In the genomic region with DNA sequence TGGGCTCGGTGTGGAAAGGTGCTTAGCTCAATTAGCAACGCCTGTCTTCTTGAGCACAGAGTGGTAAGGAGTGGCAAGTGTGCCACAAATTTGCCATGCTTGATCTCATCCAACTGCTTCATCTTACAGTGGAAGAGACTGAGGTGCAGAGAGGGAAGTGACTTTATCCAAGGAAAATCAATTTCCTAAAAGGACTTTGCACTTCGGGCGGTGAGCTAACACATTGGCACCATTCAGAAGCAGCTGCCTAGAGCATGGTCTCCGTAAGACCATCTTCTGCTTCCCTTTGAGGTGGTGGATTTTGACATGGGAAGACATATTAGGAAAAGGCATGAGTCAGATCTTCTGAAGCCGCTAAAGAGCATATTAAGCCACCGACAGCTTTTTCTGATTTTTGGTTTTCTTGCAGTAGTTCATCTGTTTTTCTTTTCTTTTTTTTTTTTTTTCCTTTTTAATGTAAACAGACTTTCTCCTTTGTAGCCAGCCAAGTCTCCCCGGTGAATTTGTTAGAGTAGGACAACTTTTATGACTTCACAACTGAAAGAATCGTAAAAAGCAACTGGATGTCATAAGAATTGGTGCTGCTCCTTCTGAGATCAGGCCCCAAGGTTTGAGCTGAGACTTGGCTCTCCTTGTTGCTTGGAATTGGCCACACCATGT, we compare ENCODE assay signal across 20 cellular contexts.
DNase-seq lines count a peak whose midpoint lies in the region; ATAC-seq and TF ChIP-seq lines count a peak whose summit lies in the region.
"Had no signal": no experiment of that assay in that cellular context is flagged by ENCODE, and none has a peak within 500 bp of the region (broad histone marks: within the 10 kb centered on the region; RNA-seq: fewer than 3 reads in every experiment).

No MANE protein-coding gene starts in this region.

- peak overlapping the region; percentile 16; the same call in 1 of the 2 replicates for H3K9ac ChIP-seq in SK-N-SH
- no peak overlapping the region for H3K9ac ChIP-seq in mammary epithelial cell (ENCODE audit: insufficient read depth, low read length)

- peak overlapping the region; percentile 41; the same call in 1 of the 2 replicates for H3K4me2 ChIP-seq in SK-N-SH
- peak overlapping the region; percentile 19 for H3K4me2 ChIP-seq in mammary epithelial cell (ENCODE audit: insufficient read depth, low read depth, low read length)

- no peaks in the 10 kb centered on the region for H3K79me2 ChIP-seq in SK-N-SH (ENCODE audit: insufficient read depth)
- H3K79me2 ChIP-seq in mammary epithelial cell (ENCODE audit: insufficient read depth, low read length), result no peaks in the 10 kb centered on the region

- no peaks in the 10 kb centered on the region for H3K9me2 ChIP-seq in SK-N-SH

- CTCF ChIA-PET in SK-N-SH (lab: Yijun Ruan, JAX), result interaction anchor here (1.9 to 2.0 kb wide), 2 partner anchors 185 to 1054 kb away, joined by 5 read pairs; no protein-coding TSS in a partner anchor
- CTCF ChIA-PET in mammary epithelial cell (lab: Charles Lee; ENCODE audit: low non-redundant PET), result no interaction called here

- no peak overlapping the region for H3K4me3 Mint-ChIP-seq in stimulated activated effector memory CD8-positive, alpha-beta T cell treated with anti-CD3 and anti-CD28 coated beads, Interleukin-12 subunit alpha, Interleukin-12 subunit beta, amount 100 ng/mL, for 72 hours
- H3K4me3 Mint-ChIP-seq: activated naive CD4-positive, alpha-beta T cell treated with anti-CD3 and anti-CD28 coated beads, Interleukin-2, amount 10 ng/mL, durations not matched to agents 7 days and 5 days; endodermal cell had no signal

- no peak overlapping the region; the same call in 1 of the 2 replicates for H2AFZ ChIP-seq in SK-N-SH (ENCODE audit: low read depth)
- peak overlapping the region; percentile 62 for H2AFZ ChIP-seq in mammary epithelial cell (ENCODE audit: low read depth, low read length)

- no peak for DNase-seq in SK-N-SH
- DNase-seq in mammary epithelial cell, result no peak
- DNase-seq in right lobe of liver, result no peak
- DNase-seq in stimulated activated effector memory CD8-positive, alpha-beta T cell treated with anti-CD3 and anti-CD28 coated beads, Interleukin-12 subunit alpha, Interleukin-12 subunit beta, amount 100 ng/mL, for 72 hours (ENCODE audit: low spot score in 2 of 2), result no peak
- no peak for DNase-seq in HAP-1 (ENCODE audit: low spot score in 2 of 2)
- no peak for DNase-seq in activated CD4-positive, alpha-beta T cell treated with anti-CD3 and anti-CD28 coated beads for 48 hours
- no peak for DNase-seq in stomach
- DNase-seq: activated naive CD4-positive, alpha-beta T cell treated with anti-CD3 and anti-CD28 coated beads, Interleukin-2, amount 10 ng/mL, durations not matched to agents 7 days and 5 days; CD4-positive, alpha-beta memory T cell; endodermal cell; IMR-90; NCI-H69; RPMI8226; sigmoid colon; stimulated activated CD4-positive, alpha-beta T cell treated with anti-CD3 and anti-CD28 coated beads, Interleukin-4, amount 100 ng/mL, for 24 hours; T-helper 2 cell; upper lobe of left lung had no signal

- H3K9me3 ChIP-seq in SK-N-SH, result no peaks in the 10 kb centered on the region
- H3K9me3 ChIP-seq in mammary epithelial cell (replicated peaks; ENCODE audit: insufficient read depth, low read length), result no peaks in the 10 kb centered on the region
- H3K9me3 ChIP-seq in right lobe of liver, result no peaks in the 10 kb centered on the region
- no peaks in the 10 kb centered on the region for H3K9me3 ChIP-seq in HAP-1
- no peaks in the 10 kb centered on the region for H3K9me3 ChIP-seq in stomach
- H3K9me3 ChIP-seq: sigmoid colon, upper lobe of left lung had no signal

- H3K4me3 ChIP-seq in SK-N-SH (ENCODE audit: low read depth in 2 of 2, low read length in 1 of 2) (no peak overlapping the region), mammary epithelial cell (replicated peaks in 1 of 3; ENCODE audit: insufficient read depth in 1 of 3, low read depth in 2 of 3, low read length in 3 of 3) (no peak overlapping the region), right lobe of liver (no peak overlapping the region), HAP-1 (no peak overlapping the region), stomach (no peak overlapping the region)
- H3K4me3 ChIP-seq: gastroesophageal sphincter, sigmoid colon, upper lobe of left lung had no signal

- H3K36me3 Mint-ChIP-seq in stimulated activated effector memory CD8-positive, alpha-beta T cell treated with anti-CD3 and anti-CD28 coated beads, Interleukin-12 subunit alpha, Interleukin-12 subunit beta, amount 100 ng/mL, for 72 hours, result no peaks in the 10 kb centered on the region
- H3K36me3 Mint-ChIP-seq: activated naive CD4-positive, alpha-beta T cell treated with anti-CD3 and anti-CD28 coated beads, Interleukin-2, amount 10 ng/mL, durations not matched to agents 7 days and 5 days; CD4-positive, alpha-beta memory T cell had no signal

- H3F3A ChIP-seq in SK-N-SH (replicated peaks; ENCODE audit: insufficient read depth), result peaks cover 18% of the 10 kb centered on the region

- no peak for TF ChIP-seq RAD21 in SK-N-SH (IDR thresholded peaks at IDR 0.05; ENCODE audit: low read length)

- H3K4me1 ChIP-seq in SK-N-SH (ENCODE audit: control insufficient read depth in 1 of 2, insufficient read depth in 2 of 2, low read depth in 1 of 2, low read length in 1 of 2), result peaks cover 37 to 52% of the 10 kb centered on the region in 2 experiments
- H3K4me1 ChIP-seq in mammary epithelial cell (ENCODE audit: insufficient read depth, low read length), result peaks cover 31% of the 10 kb centered on the region
- H3K4me1 ChIP-seq in right lobe of liver, result peaks cover 0 to 6% (median 0%) of the 10 kb centered on the region in 4 donors
- H3K4me1 ChIP-seq in HAP-1, result peaks cover 36% of the 10 kb centered on the region
- peaks cover 0 to 2% (median under 1%) of the 10 kb centered on the region in 4 donors for H3K4me1 ChIP-seq in stomach

- TF ChIP-seq CTCF in SK-N-SH (IDR thresholded peaks at IDR 0.05), result no peak
- TF ChIP-seq CTCF in mammary epithelial cell (conservative IDR thresholded peaks at IDR 0.05 in 1 of 2, IDR thresholded peaks at IDR 0.05 in 1 of 2; ENCODE audit: extremely low read depth in 1 of 2, insufficient read depth in 1 of 2, low read depth in 1 of 2, low read length in 2 of 2), result no peak
- no peak for TF ChIP-seq CTCF in right lobe of liver (IDR thresholded peaks at IDR 0.05)
- TF ChIP-seq CTCF in stomach (IDR thresholded peaks at IDR 0.05), result no peak

- BruUV-seq in mammary epithelial cell (replicated peaks; lab: Mats Ljungman, UMichigan), result no TSS peak

- intact Hi-C loops in mammary epithelial cell (cut with micrococcal nuclease) (loop anchor here (1.0 to 5.0 kb wide), 2 partner anchors 14 to 417 kb away; no protein-coding TSS in a partner anchor), right lobe of liver (cut with DNase I) (no loop called here), stomach (cut with DNase I; ENCODE audit: low total_unique reads) (loop anchor here (10.0 kb wide), 1 partner anchor 176 kb away; no protein-coding TSS in a partner anchor)

- H3K27ac ChIP-seq in SK-N-SH (ENCODE audit: low read depth in 2 of 2, low read length in 1 of 2) (peak overlapping the region; percentile 65 to 79; a peak in 3 of 4 replicates), mammary epithelial cell (ENCODE audit: insufficient read depth, low read depth, low read length) (no peak overlapping the region), right lobe of liver (no peak overlapping the region), stomach (no peak overlapping the region)
- H3K27ac ChIP-seq: 22Rv1, gastroesophageal sphincter, sigmoid colon, upper lobe of left lung had no signal

- in situ Hi-C loops in mammary epithelial cell (cut with MboI; ENCODE audit: low sequenced_read_pairs in 2 of 2), result loop anchor here in 1 of 2 donors (25.0 kb wide), 1 partner anchor 1252 kb away; no protein-coding TSS in a partner anchor
- in situ Hi-C loops in HAP-1 (cut with MboI; ENCODE audit: low sequenced_read_pairs), result loop anchor here (25.0 kb wide), 1 partner anchor 752 kb away; no protein-coding TSS in a partner anchor

- ATAC-seq in SK-N-SH treated with all-trans-retinoic acid at 6 μM for 48 hours, result no peak; the same call in 2 of the 3 replicates
- peak; percentile 61 to 86 (median 80) for ATAC-seq in right lobe of liver
- ATAC-seq in stimulated activated effector memory CD8-positive, alpha-beta T cell treated with anti-CD3 and anti-CD28 coated beads, Interleukin-12 subunit alpha, Interleukin-12 subunit beta, amount 100 ng/mL, for 72 hours, result no peak
- ATAC-seq: gastroesophageal sphincter had no signal

- peaks cover 29% of the 10 kb centered on the region for H3K4me1 Mint-ChIP-seq in stimulated activated effector memory CD8-positive, alpha-beta T cell treated with anti-CD3 and anti-CD28 coated beads, Interleukin-12 subunit alpha, Interleukin-12 subunit beta, amount 100 ng/mL, for 72 hours
- H3K4me1 Mint-ChIP-seq: activated naive CD4-positive, alpha-beta T cell treated with anti-CD3 and anti-CD28 coated beads, Interleukin-2, amount 10 ng/mL, durations not matched to agents 7 days and 5 days had no signal

- H3K36me3 ChIP-seq in SK-N-SH (replicated peaks in 1 of 2; ENCODE audit: control insufficient read depth in 1 of 2, insufficient read depth in 2 of 2, low read length in 1 of 2) (no peaks in the 10 kb centered on the region), mammary epithelial cell (ENCODE audit: insufficient read depth, low read length) (no peaks in the 10 kb centered on the region), right lobe of liver (no peaks in the 10 kb centered on the region), HAP-1 (replicated peaks) (no peaks in the 10 kb centered on the region), stomach (no peaks in the 10 kb centered on the region)
- H3K36me3 ChIP-seq: gastroesophageal sphincter, sigmoid colon, upper lobe of left lung had no signal

- TF ChIP-seq EP300 in SK-N-SH (IDR thresholded peaks at IDR 0.05; ENCODE audit: borderline replicate concordance in 1 of 2, low read depth in 1 of 2, low read length in 1 of 2), result no peak
- no peak for TF ChIP-seq EP300 in stomach (IDR thresholded peaks at IDR 0.05)

- H4K20me1 ChIP-seq in SK-N-SH (ENCODE audit: insufficient read depth) (no peaks in the 10 kb centered on the region), mammary epithelial cell (ENCODE audit: insufficient read depth, low read length) (no peaks in the 10 kb centered on the region)

- H3K27ac Mint-ChIP-seq in stimulated activated effector memory CD8-positive, alpha-beta T cell treated with anti-CD3 and anti-CD28 coated beads, Interleukin-12 subunit alpha, Interleukin-12 subunit beta, amount 100 ng/mL, for 72 hours, result peak overlapping the region; percentile 3
- H3K27ac Mint-ChIP-seq: activated naive CD4-positive, alpha-beta T cell treated with anti-CD3 and anti-CD28 coated beads, Interleukin-2, amount 10 ng/mL, durations not matched to agents 7 days and 5 days; CD4-positive, alpha-beta memory T cell; endodermal cell had no signal

- 90% methylated on average over 9 of the region's 9 CpGs for WGBS in SK-N-SH (ENCODE audit: low lambda C conversion rate)
- WGBS in mammary epithelial cell (ENCODE audit: low coverage, missing lambda C conversion rate), result 88% methylated on average over 9 of the region's 9 CpGs
- WGBS in right lobe of liver (ENCODE audit: insufficient coverage, low coverage, low lambda C conversion rate, missing lambda C conversion rate), result 50% methylated on average over 8 of the region's 9 CpGs
- WGBS in stomach, 5 donors, result 74 to 89% (median 81%) methylated on average over 9 of the region's 9 CpGs

- POLR2A ChIA-PET in SK-N-SH (lab: Yijun Ruan, JAX), result no interaction called here

- TF ChIP-seq POLR2A in right lobe of liver (IDR thresholded peaks at IDR 0.05), result no peak
- TF ChIP-seq POLR2A in stomach (IDR thresholded peaks at IDR 0.05), result no peak

- H3K27me3 ChIP-seq in SK-N-SH (ENCODE audit: insufficient read depth), result no peaks in the 10 kb centered on the region
- no peaks in the 10 kb centered on the region for H3K27me3 ChIP-seq in mammary epithelial cell (ENCODE audit: insufficient read depth, low read length)
- no peaks in the 10 kb centered on the region for H3K27me3 ChIP-seq in right lobe of liver
- H3K27me3 ChIP-seq in HAP-1 (ENCODE audit: low read depth), result no peaks in the 10 kb centered on the region
- H3K27me3 ChIP-seq in stomach, result no peaks in the 10 kb centered on the region
- H3K27me3 ChIP-seq: sigmoid colon, upper lobe of left lung had no signal

- dilution Hi-C loops in mammary epithelial cell (cut with HindIII; ENCODE audit: low sequenced_read_pairs), result no loop called here

- peaks cover 6% of the 10 kb centered on the region for H3K9me3 Mint-ChIP-seq in stimulated activated effector memory CD8-positive, alpha-beta T cell treated with anti-CD3 and anti-CD28 coated beads, Interleukin-12 subunit alpha, Interleukin-12 subunit beta, amount 100 ng/mL, for 72 hours

Comparison
In these comparisons a context has a peak if more than half of its experiments do, and no peak if none do; other contexts are left out.
1. H3K27ac ChIP-seq: peak in SK-N-SH (2 of 2); none in mammary epithelial cell (single experiment), right lobe of liver (0 of 3) and stomach (0 of 5).
2. ATAC-seq: peak in right lobe of liver (4 of 4); none in SK-N-SH treated with all-trans-retinoic acid at 6 μM for 48 hours (single experiment) and stimulated activated effector memory CD8-positive, alpha-beta T cell treated with anti-CD3 and anti-CD28 coated beads, Interleukin-12 subunit alpha, Interleukin-12 subunit beta, amount 100 ng/mL, for 72 hours (single experiment).
3. intact Hi-C loops: an anchor here in mammary epithelial cell (1.0 to 5.0 kb wide) and stomach (10.0 kb wide); none called in right lobe of liver.